In the genomic region with DNA sequence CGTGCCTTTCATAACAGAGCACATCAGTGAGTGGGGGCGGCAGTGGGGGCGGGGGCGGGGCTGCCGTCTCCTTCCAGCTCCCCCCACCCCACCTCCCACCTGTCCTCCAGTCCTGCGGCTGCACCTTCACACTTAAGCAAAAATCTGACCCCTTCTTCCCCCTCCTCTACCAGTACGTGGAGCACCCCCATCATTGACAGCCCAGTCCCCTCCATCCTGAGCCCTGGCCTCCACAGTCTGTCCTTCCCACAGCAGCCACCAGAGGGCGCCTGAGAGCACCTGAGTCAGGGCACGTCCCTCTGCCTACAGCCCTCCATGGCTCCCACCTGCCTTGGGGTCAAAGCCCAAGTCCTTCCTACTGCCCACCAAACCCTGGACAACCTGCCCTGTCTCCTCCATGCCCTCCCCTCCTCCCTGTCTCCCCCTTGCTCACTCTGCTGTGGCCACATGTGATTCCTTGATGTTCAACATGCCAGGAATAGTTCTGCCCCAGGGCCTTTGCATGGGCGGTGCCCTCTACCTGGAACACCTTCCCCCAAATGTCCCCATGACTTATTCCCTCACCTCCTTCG, we compare ENCODE assay signal across 1 cellular context.
TF ChIP-seq lines count a peak whose summit lies in the region.

No MANE protein-coding gene starts in this region.

TF ChIP-seq in HEK293, 187 proteins besides CTCF, POLR2A, EP300 and RAD21 (continued from another document):
- TF ChIP-seq, protein P1, sequence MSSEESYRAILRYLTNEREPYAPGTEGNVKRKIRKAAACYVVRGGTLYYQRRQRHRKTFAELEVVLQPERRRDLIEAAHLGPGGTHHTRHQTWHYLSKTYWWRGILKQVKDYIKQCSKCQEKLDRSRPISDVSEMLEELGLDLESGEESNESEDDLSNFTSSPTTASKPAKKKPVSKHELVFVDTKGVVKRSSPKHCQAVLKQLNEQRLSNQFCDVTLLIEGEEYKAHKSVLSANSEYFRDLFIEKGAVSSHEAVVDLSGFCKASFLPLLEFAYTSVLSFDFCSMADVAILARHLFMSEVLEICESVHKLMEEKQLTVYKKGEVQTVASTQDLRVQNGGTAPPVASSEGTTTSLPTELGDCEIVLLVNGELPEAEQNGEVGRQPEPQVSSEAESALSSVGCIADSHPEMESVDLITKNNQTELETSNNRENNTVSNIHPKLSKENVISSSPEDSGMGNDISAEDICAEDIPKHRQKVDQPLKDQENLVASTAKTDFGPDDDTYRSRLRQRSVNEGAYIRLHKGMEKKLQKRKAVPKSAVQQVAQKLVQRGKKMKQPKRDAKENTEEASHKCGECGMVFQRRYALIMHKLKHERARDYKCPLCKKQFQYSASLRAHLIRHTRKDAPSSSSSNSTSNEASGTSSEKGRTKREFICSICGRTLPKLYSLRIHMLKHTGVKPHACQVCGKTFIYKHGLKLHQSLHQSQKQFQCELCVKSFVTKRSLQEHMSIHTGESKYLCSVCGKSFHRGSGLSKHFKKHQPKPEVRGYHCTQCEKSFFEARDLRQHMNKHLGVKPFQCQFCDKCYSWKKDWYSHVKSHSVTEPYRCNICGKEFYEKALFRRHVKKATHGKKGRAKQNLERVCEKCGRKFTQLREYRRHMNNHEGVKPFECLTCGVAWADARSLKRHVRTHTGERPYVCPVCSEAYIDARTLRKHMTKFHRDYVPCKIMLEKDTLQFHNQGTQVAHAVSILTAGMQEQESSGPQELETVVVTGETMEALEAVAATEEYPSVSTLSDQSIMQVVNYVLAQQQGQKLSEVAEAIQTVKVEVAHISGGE (tag by site-specific recombination; conservative IDR thresholded peaks at IDR 0.05; ENCODE audit: low read depth) = no peak
- TF ChIP-seq, protein P2, sequence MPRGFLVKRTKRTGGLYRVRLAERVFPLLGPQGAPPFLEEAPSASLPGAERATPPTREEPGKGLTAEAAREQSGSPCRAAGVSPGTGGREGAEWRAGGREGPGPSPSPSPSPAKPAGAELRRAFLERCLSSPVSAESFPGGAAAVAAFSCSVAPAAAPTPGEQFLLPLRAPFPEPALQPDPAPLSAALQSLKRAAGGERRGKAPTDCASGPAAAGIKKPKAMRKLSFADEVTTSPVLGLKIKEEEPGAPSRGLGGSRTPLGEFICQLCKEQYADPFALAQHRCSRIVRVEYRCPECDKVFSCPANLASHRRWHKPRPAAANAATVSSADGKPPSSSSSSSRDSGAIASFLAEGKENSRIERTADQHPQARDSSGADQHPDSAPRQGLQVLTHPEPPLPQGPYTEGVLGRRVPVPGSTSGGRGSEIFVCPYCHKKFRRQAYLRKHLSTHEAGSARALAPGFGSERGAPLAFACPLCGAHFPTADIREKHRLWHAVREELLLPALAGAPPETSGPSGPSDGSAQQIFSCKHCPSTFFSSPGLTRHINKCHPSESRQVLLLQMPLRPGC (tag by site-specific recombination; IDR thresholded peaks at IDR 0.05) = peak; percentile 30; the same call in 1 of the 2 replicates
- peak; percentile 77 for TF ChIP-seq ZNF121 (tag by site-specific recombination; IDR thresholded peaks at IDR 0.05)
- TF ChIP-seq, protein P3, sequence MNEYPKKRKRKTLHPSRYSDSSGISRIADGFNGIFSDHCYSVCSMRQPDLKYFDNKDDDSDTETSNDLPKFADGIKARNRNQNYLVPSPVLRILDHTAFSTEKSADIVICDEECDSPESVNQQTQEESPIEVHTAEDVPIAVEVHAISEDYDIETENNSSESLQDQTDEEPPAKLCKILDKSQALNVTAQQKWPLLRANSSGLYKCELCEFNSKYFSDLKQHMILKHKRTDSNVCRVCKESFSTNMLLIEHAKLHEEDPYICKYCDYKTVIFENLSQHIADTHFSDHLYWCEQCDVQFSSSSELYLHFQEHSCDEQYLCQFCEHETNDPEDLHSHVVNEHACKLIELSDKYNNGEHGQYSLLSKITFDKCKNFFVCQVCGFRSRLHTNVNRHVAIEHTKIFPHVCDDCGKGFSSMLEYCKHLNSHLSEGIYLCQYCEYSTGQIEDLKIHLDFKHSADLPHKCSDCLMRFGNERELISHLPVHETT (tag by site-specific recombination; IDR thresholded peaks at IDR 0.05) = peak; percentile 83
- no peak for TF ChIP-seq ZNF830 (tag by site-specific recombination; IDR thresholded peaks at IDR 0.05; ENCODE audit: low read depth)
- TF ChIP-seq, protein P4, sequence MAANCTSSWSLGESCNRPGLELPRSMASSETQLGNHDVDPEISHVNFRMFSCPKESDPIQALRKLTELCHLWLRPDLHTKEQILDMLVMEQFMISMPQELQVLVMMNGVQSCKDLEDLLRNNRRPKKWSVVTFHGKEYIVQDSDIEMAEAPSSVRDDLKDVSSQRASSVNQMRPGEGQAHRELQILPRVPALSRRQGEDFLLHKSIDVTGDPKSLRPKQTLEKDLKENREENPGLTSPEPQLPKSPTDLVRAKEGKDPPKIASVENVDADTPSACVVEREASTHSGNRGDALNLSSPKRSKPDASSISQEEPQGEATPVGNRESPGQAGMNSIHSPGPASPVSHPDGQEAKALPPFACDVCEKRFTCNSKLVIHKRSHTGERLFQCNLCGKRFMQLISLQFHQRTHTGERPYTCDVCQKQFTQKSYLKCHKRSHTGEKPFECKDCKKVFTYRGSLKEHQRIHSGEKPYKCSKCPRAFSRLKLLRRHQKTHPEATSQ (tag by site-specific recombination; IDR thresholded peaks at IDR 0.05) = peak; percentile 96
- TF ChIP-seq, protein P5, sequence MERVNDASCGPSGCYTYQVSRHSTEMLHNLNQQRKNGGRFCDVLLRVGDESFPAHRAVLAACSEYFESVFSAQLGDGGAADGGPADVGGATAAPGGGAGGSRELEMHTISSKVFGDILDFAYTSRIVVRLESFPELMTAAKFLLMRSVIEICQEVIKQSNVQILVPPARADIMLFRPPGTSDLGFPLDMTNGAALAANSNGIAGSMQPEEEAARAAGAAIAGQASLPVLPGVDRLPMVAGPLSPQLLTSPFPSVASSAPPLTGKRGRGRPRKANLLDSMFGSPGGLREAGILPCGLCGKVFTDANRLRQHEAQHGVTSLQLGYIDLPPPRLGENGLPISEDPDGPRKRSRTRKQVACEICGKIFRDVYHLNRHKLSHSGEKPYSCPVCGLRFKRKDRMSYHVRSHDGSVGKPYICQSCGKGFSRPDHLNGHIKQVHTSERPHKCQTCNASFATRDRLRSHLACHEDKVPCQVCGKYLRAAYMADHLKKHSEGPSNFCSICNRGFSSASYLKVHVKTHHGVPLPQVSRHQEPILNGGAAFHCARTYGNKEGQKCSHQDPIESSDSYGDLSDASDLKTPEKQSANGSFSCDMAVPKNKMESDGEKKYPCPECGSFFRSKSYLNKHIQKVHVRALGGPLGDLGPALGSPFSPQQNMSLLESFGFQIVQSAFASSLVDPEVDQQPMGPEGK (tag by site-specific recombination; IDR thresholded peaks at IDR 0.05) = peak; percentile 95
TF ChIP-seq in HEK293: peak in this region for 53.
